8 cellular contexts compared by ENCODE assay signal in genomic region chr17:3659541-3660111, GRCh38. TPM values are rescaled to one million over a fixed set of nuclear protein-coding genes. Genes with fewer than 3 reads are reported as not detected.
A peak's percentile ranks its signal among the peaks of the same experiment; 100 is the strongest.
DNase-seq lines count a peak whose midpoint lies in the region; ATAC-seq lines count a peak whose summit lies in the region.

No MANE protein-coding gene starts in this region.

- intact Hi-C loops in Right ventricle myocardium superior (cut with DNase I) = no loop called here

- ATAC-seq in Right ventricle myocardium superior (ENCODE audit: poor library complexity) = peak; percentile 59
- no peak for ATAC-seq in GM21390 (IDR thresholded peaks at IDR 0.05; ENCODE audit: unreplicated experiment)
- no peak for ATAC-seq in activated CD4-positive, CD25-positive, alpha-beta regulatory T cell treated with anti-CD3 and anti-CD28 coated beads, Interleukin-2, amount 50 U/mL, for 24 hours
- ATAC-seq in GM18867 (IDR thresholded peaks at IDR 0.05; ENCODE audit: unreplicated experiment) = no peak

- DNase-seq in EL = peak; percentile 87
- DNase-seq in amniotic stem cell (lab: John Stamatoyannopoulos, UW) = peak; percentile 47
- DNase-seq in Right ventricle myocardium superior = peak; percentile 84
- DNase-seq in renal cortical epithelial cell (ENCODE audit: low read depth) = peak; percentile 56
- DNase-seq in DMS114 treated with DMSO at 0.1 percent for 48 hours (lab: John Stamatoyannopoulos, UW; ENCODE audit: unreplicated experiment) = no peak

RNA-seq across cellular contexts. Expression of gene TAX1BP3, which starts 8.8 kb away (rescaled TPM):
- total RNA-seq in Right ventricle myocardium superior (149 TPM), renal cortical epithelial cell (389 and 414 TPM in 2 replicates)

RNA-seq across cellular contexts. Expression of gene EMC6, which starts 9.0 kb away (rescaled TPM):
- 64.6 TPM for total RNA-seq in Right ventricle myocardium superior
- 15.3 and 18.8 TPM in 2 replicates for total RNA-seq in renal cortical epithelial cell

RNA-seq across cellular contexts. Expression of gene CTNS, which starts 23.1 kb away (rescaled TPM):
- total RNA-seq in Right ventricle myocardium superior (5.1 TPM), renal cortical epithelial cell (14.2 and 17.8 TPM in 2 replicates)

RNA-seq across cellular contexts. Expression of gene SHPK, which starts 23.6 kb away (rescaled TPM):
- total RNA-seq in Right ventricle myocardium superior (4.7 TPM), renal cortical epithelial cell (13.8 and 21.2 TPM in 2 replicates)

RNA-seq across cellular contexts. Expression of gene P2RX5, which starts 36.3 kb away (rescaled TPM):
- total RNA-seq in Right ventricle myocardium superior = 13.0 TPM
- 2.9 and 19.3 TPM in 2 replicates for total RNA-seq in renal cortical epithelial cell
